ENCODE assay signal across 34 cellular contexts in the genomic region with DNA sequence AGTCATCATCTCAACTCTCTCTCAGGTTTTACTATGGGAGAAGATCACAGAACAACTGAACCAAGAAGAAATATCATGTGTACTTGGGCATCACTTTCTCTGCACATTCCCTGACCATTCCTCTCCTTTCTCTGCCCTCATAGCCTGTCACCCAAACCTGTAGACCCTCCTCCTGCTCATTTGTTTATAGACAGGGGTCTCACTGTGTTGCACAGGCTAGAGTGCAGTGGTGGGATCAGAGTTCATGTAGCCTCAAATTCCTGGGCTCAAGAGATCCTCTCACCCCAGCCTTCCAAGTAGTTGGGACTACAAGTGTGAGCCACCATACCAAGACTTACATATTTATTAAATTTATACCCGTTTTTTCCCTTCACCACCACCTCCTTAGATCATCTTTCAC.
"Had no signal": no experiment of that assay in that cellular context is flagged by ENCODE, and none has a peak within 500 bp of the region (broad histone marks: within the 10 kb centered on the region; RNA-seq: fewer than 3 reads in every experiment).

No MANE protein-coding gene starts in this region.

- H3K4me2 ChIP-seq: KMS-11 had no signal

- H3K9ac ChIP-seq: KMS-11 had no signal

- DNase-seq: Karpas-422, Kasumi-1, MG63, MM.1S, MV-4-11, NCI-H1048, NCI-H1092, NCI-H1092 treated with DMSO at 0.1 percent for 48 hours, NCI-H1105, NCI-H1105 treated with DMSO at 0.1 percent for 48 hours, NCI-H1417, NCI-H1417 treated with DMSO at 0.1 percent for 48 hours, NCI-H1436, NCI-H1436 treated with DMSO at 0.1 percent for 48 hours, NCI-H146, NCI-H1694, NCI-H1694 treated with DMSO at 0.1 percent for 48 hours, NCI-H187, NCI-H187 treated with DMSO at 0.1 percent for 48 hours, NCI-H1930, NCI-H2029, NCI-H2029 treated with DMSO at 0.1 percent for 48 hours, NCI-H2081, NCI-H2081 treated with DMSO at 0.1 percent for 48 hours, NCI-H2107, NCI-H2171, NCI-H2171 treated with DMSO at 0.1 percent for 48 hours, NCI-H2227 treated with DMSO at 0.1 percent for 48 hours, NCI-H226, NCI-H345, NCI-H446, NCI-H446 treated with DMSO at 0.1 percent for 48 hours, NCI-H510A had no signal

- H3K27me3 ChIP-seq: MG63 had no signal

- H3K4me3 ChIP-seq: MG63 had no signal

- H3K36me3 ChIP-seq: MG63 had no signal

- H3K27ac ChIP-seq: KMS-11 had no signal

- H3K9me3 ChIP-seq: MG63 had no signal
